1 cellular context compared by ENCODE assay signal in the genomic region with DNA sequence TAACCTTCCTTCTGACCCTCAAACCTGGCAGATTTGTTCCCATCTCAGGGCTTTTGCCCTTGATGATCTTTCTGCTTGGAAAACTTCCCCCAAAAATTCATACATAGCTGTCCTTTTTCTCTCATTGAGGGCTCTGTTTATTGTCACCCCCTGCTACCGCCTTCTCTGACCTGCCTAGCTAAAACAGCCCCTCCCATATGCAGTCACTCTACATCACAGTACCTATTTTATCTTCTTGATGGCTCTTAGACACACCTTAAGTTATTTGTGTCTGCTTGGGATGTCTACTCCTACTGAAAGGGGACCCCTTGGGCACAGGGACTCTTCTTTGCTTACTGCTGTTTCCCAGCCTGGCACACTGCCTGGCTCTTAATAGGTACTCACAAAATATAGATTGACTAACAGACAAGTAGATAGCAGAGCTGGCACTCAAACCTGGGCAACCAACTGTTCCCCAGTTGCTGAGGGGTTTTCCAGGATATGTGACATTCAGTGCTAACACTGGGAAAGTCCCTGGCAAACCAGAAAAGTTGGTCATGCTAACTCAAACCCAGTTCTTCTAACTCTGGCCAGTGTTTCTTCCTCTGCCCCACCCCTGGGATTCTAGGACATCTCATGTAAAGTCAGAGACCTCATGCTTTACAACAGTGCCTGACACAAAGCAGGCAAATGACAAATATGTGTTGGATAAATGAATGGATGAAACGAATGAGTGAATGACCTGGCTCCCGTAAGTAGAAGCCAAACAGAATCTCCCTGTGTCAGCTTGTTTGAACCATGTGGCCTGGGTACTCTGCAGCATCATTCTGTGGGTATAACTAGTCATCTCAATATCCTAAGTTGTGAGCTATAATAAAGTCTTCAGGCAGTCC.
TF ChIP-seq lines count a peak whose summit lies in the region.

No MANE protein-coding gene starts in this region.

TF ChIP-seq in IMR-90, 13 proteins besides CTCF, POLR2A, EP300 and RAD21:
- no peak for TF ChIP-seq FOS (IDR thresholded peaks at IDR 0.05; ENCODE audit: low read depth, low read length)
- TF ChIP-seq CHD1 (IDR thresholded peaks at IDR 0.05; ENCODE audit: low read depth, low read length) = no peak
- peak; percentile 61 for TF ChIP-seq MAFK (IDR thresholded peaks at IDR 0.05; ENCODE audit: low read depth, low read length)
- no peak for TF ChIP-seq NFE2L2 (IDR thresholded peaks at IDR 0.05; ENCODE audit: low read depth, low read length)
- TF ChIP-seq, protein P1, sequence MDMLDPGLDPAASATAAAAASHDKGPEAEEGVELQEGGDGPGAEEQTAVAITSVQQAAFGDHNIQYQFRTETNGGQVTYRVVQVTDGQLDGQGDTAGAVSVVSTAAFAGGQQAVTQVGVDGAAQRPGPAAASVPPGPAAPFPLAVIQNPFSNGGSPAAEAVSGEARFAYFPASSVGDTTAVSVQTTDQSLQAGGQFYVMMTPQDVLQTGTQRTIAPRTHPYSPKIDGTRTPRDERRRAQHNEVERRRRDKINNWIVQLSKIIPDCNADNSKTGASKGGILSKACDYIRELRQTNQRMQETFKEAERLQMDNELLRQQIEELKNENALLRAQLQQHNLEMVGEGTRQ (IDR thresholded peaks at IDR 0.05; ENCODE audit: low read depth, low read length) = no peak
- TF ChIP-seq CEBPB (IDR thresholded peaks at IDR 0.05; ENCODE audit: low read depth, low read length) = no peak
- no peak for TF ChIP-seq BHLHE40 (IDR thresholded peaks at IDR 0.05; ENCODE audit: low read depth, low read length)
- TF ChIP-seq RFX5 (IDR thresholded peaks at IDR 0.05; ENCODE audit: low read depth, low read length) = no peak
- TF ChIP-seq MXI1 (IDR thresholded peaks at IDR 0.05; ENCODE audit: borderline replicate concordance, low read depth, low read length) = no peak
- TF ChIP-seq RCOR1 (IDR thresholded peaks at IDR 0.05; ENCODE audit: insufficient replicate concordance, low read length) = no peak
- TF ChIP-seq, protein P2, sequence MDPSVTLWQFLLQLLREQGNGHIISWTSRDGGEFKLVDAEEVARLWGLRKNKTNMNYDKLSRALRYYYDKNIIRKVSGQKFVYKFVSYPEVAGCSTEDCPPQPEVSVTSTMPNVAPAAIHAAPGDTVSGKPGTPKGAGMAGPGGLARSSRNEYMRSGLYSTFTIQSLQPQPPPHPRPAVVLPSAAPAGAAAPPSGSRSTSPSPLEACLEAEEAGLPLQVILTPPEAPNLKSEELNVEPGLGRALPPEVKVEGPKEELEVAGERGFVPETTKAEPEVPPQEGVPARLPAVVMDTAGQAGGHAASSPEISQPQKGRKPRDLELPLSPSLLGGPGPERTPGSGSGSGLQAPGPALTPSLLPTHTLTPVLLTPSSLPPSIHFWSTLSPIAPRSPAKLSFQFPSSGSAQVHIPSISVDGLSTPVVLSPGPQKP (IDR thresholded peaks at IDR 0.05; ENCODE audit: borderline replicate concordance, low read depth, low read length) = no peak
- no peak for TF ChIP-seq SMC3 (IDR thresholded peaks at IDR 0.05; ENCODE audit: low read depth, low read length)
- TF ChIP-seq MAZ (IDR thresholded peaks at IDR 0.05; ENCODE audit: borderline replicate concordance, low read depth, low read length) = peak; percentile 33; the same call in 1 of the 2 replicates
